In the genomic region with DNA sequence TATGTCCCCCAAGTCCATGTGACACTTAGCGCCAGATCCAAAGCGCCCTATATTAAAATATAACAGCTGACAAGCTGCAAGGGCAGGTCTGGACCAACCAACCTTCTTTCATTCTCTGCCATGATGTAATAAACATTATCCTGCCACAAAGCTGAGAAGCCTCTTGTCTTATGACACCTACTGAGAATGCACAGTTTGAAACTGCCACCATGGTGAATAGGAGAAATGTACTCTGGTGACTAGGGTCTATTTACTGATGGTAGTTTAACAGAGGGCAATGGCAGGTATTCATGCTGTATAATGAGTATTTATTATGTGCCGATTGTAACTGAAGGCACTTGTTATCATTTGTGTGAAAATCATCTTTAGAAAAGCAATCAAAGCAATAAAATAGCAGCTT, we compare ENCODE assay signal across 19 cellular contexts.
"Had no signal": no experiment of that assay in that cellular context is flagged by ENCODE, and none has a peak within 500 bp of the region (broad histone marks: within the 10 kb centered on the region; RNA-seq: fewer than 3 reads in every experiment).

No MANE protein-coding gene starts in this region.

- H3K4me3 ChIP-seq: esophagus squamous epithelium, gastroesophageal sphincter, sigmoid colon, skin epidermis, stomach, thoracic aorta, transverse colon had no signal

- H3K27me3 ChIP-seq: esophagus squamous epithelium, gastroesophageal sphincter, sigmoid colon, stomach, transverse colon had no signal

- H3K9me3 ChIP-seq: esophagus squamous epithelium, gastroesophageal sphincter, sigmoid colon, stomach, thoracic aorta, transverse colon had no signal

- H3K4me1 ChIP-seq: esophagus squamous epithelium, gastroesophageal sphincter, stomach, transverse colon had no signal

- DNase-seq: effector memory CD8-positive, alpha-beta T cell; esophagus squamous epithelium; foreskin fibroblast; glutamatergic neuron; islet precursor cell; mammary epithelial cell; naive thymus-derived CD4-positive, alpha-beta T cell; nephron progenitor cell; posterior cingulate gyrus; sigmoid colon; stimulated activated CD4-positive, alpha-beta T cell treated with anti-CD3 and anti-CD28 coated beads, Interleukin-2, amount 100 ng/mL, for 24 hours; stimulated activated naive CD4-positive, alpha-beta T cell; stomach; substantia nigra; transverse colon had no signal

- ATAC-seq: effector memory CD8-positive, alpha-beta T cell; gastroesophageal sphincter; left lobe of liver; naive thymus-derived CD4-positive, alpha-beta T cell had no signal

- H3K27ac ChIP-seq: esophagus squamous epithelium, gastroesophageal sphincter, sigmoid colon, skin epidermis, stomach, thoracic aorta, transverse colon had no signal

- H3K36me3 ChIP-seq: esophagus squamous epithelium, gastroesophageal sphincter, sigmoid colon, stomach, thoracic aorta, transverse colon had no signal
